In genomic region chr17:28747046-28747691, GRCh38 we compare ENCODE assay signal across 9 cellular contexts. TPM values are rescaled to one million over a fixed set of nuclear protein-coding genes. Genes with fewer than 3 reads are reported as not detected.
DNase-seq lines count a peak whose midpoint lies in the region; ATAC-seq, FAIRE-seq and TF ChIP-seq lines count a peak whose summit lies in the region.
"Had no signal": no experiment of that assay in that cellular context is flagged by ENCODE, and none has a peak within 500 bp of the region (broad histone marks: within the 10 kb centered on the region; RNA-seq: fewer than 3 reads in every experiment).

No MANE protein-coding gene starts in this region.

- in situ Hi-C loops in SK-MEL-5 (cut with HindIII; ENCODE audit: low pct_unique_long_range_greater_than_20kb, low sequenced_read_pairs) = no loop called here

- no peak for TF ChIP-seq CTCF in H9 (conservative IDR thresholded peaks at IDR 0.05)

- no peak overlapping the region for H2BK12ac ChIP-seq in H9 (ENCODE audit: insufficient read length, low read depth, low read length)

- H3K9ac ChIP-seq in H9 (ENCODE audit: extremely low read depth, insufficient read length, low read length) = no peak overlapping the region

- H2BK15ac ChIP-seq in H9 (ENCODE audit: low read depth, low read length) = no peak overlapping the region

- H3K79me2 ChIP-seq in H9 (ENCODE audit: insufficient read depth, low read length) = peaks cover 16% of the 10 kb centered on the region; the same call in 1 of the 2 replicates

- no peak overlapping the region for H4K5ac ChIP-seq in H9 (ENCODE audit: insufficient read length, low read depth, low read length)

- H4K20me1 ChIP-seq in H9 (ENCODE audit: control insufficient read depth, insufficient read depth, insufficient read length) = no peaks in the 10 kb centered on the region

- H4K8ac ChIP-seq in H9 (replicated peaks; ENCODE audit: insufficient read length, low read depth, low read length) = no peak overlapping the region

- H3K9me3 Mint-ChIP-seq in H9 = no peaks in the 10 kb centered on the region

- peaks cover 41 to 67% (median 43%) of the 10 kb centered on the region in 3 experiments; a peak in 6 of 7 replicates for H3K36me3 Mint-ChIP-seq in H9 (ENCODE audit: insufficient read depth in 1 of 3, low read depth in 3 of 3)

- no peak overlapping the region for H2AK5ac ChIP-seq in H9 (ENCODE audit: insufficient read length, low read length)

- peak overlapping the region in 1 of 2 experiments; percentile 93; a peak in 3 of 5 replicates for H3K4me3 Mint-ChIP-seq in H9

- H3K4ac ChIP-seq in H9 (ENCODE audit: low read depth, low read length) = no peak overlapping the region

- no peaks in the 10 kb centered on the region for H3K27me3 ChIP-seq in H9 (ENCODE audit: insufficient read depth, low read length)
- H3K27me3 ChIP-seq in small intestine (ENCODE audit: control insufficient read depth in 2 of 2, insufficient read depth in 2 of 2, low read length in 2 of 2) = no peaks in the 10 kb centered on the region

- no peak for FAIRE-seq in small intestine (lab: Jason Lieb, UNC)

- no peak overlapping the region for H3K27ac ChIP-seq in H9 (ENCODE audit: insufficient read length, low read depth, low read length)
- H3K27ac ChIP-seq in small intestine (ENCODE audit: low read depth in 1 of 2, low read length in 1 of 2) = peak overlapping the region; percentile 83 to 98

- H4K91ac ChIP-seq in H9 (ENCODE audit: insufficient read length, low read depth, low read length) = no peak overlapping the region

- no peak overlapping the region for H2BK20ac ChIP-seq in H9 (ENCODE audit: low read depth, low read length, poor library complexity, severe bottlenecking)

- peaks cover 17 to 34% of the 10 kb centered on the region in 2 experiments for H3K4me1 Mint-ChIP-seq in H9

- no CpG with 5 or more reads among the region's 7 CpGs for WGBS in H9 (ENCODE audit: extremely low coverage, insufficient read length, low lambda C conversion rate)
- WGBS in small intestine, 3 donors = 17 to 52% (median 31%) methylated on average over 7 of the region's 7 CpGs

- no peak overlapping the region for H2BK5ac ChIP-seq in H9 (ENCODE audit: insufficient read length, low read length)

- H3T11ph ChIP-seq in H9 (ENCODE audit: low read length) = no peak overlapping the region

- peak overlapping the region in 1 of 2 donors; percentile 26 for H3K4me3 ChIP-seq in small intestine (ENCODE audit: low read depth in 1 of 2, low read length in 2 of 2)

- no peak overlapping the region for H3K56ac ChIP-seq in H9 (ENCODE audit: insufficient read length, low read depth, low read length)

- ATAC-seq in HG03469 (IDR thresholded peaks at IDR 0.05; ENCODE audit: unreplicated experiment) = no peak
- ATAC-seq: left cardiac atrium had no signal

- H3K36me3 ChIP-seq in small intestine (ENCODE audit: control insufficient read depth in 2 of 2, insufficient read depth in 2 of 2, low read length in 2 of 2) = peaks cover 2 to 13% of the 10 kb centered on the region in 2 donors

- no peaks in the 10 kb centered on the region; the same call in none of the 2 replicates for H3K27me3 Mint-ChIP-seq in H9 (ENCODE audit: low read depth)

- peak overlapping the region in 2 of 3 experiments; percentile 79 to 90; a peak in 2 of 7 replicates for H3K27ac Mint-ChIP-seq in H9

- no peaks in the 10 kb centered on the region for H3K79me1 ChIP-seq in H9 (ENCODE audit: insufficient read depth, low read depth, low read length, poor library complexity, severe bottlenecking)

- no peak overlapping the region for H3K14ac ChIP-seq in H9 (ENCODE audit: insufficient read depth, low read length)

- H3K9me3 ChIP-seq in H9 (ENCODE audit: control insufficient read depth, low read depth, low read length) = no peaks in the 10 kb centered on the region
- no peaks in the 10 kb centered on the region for H3K9me3 ChIP-seq in small intestine (ENCODE audit: control insufficient read depth, low read depth)

- peak overlapping the region; percentile 84 for H3K4me2 ChIP-seq in H9 (ENCODE audit: insufficient read depth, insufficient read length, low read length)

- H2AFZ ChIP-seq in H9 (ENCODE audit: low read length) = no peak overlapping the region

- H3K23me2 ChIP-seq in H9 (ENCODE audit: insufficient read length, low read depth, low read length, poor library complexity, severe bottlenecking) = peaks cover 15% of the 10 kb centered on the region

- H3K23ac ChIP-seq in H9 (ENCODE audit: insufficient read length, low read depth, low read length) = no peak overlapping the region

- H3K4me1 ChIP-seq in H9 (ENCODE audit: insufficient read depth, low read length) = peaks cover 5% of the 10 kb centered on the region; the same call in 1 of the 2 replicates
- H3K4me1 ChIP-seq in small intestine (ENCODE audit: control insufficient read depth in 2 of 2, insufficient read depth in 1 of 2, low read depth in 1 of 2, low read length in 1 of 2) = peaks cover 0 to 7% of the 10 kb centered on the region in 2 donors

- H2BK120ac ChIP-seq in H9 (ENCODE audit: low read depth, low read length, poor library complexity, severe bottlenecking) = no peak overlapping the region

- DNase-seq in H9 = peak; percentile 52
- DNase-seq in SK-MEL-5 (ENCODE audit: low read depth, low spot score) = peak; percentile 72
- peak in 41 of 51 donors; percentile 23 to 91 (median 63) for DNase-seq in hypothalamus (lab: John Stamatoyannopoulos, UW)
- peak; percentile 88 for DNase-seq in small intestine
- DNase-seq in OCI-M1 (lab: John Stamatoyannopoulos, UW) = no peak
- DNase-seq in H4 (ENCODE audit: low spot score) = no peak
- no peak for DNase-seq in NAMALWA (ENCODE audit: low spot score)
- DNase-seq: left cardiac atrium had no signal

- H3K18ac ChIP-seq in H9 (ENCODE audit: insufficient read length, low read depth, low read length) = no peak overlapping the region

RNA-seq across cellular contexts. Expression of gene TRAF4, which starts 3.4 kb away (rescaled TPM):
- total RNA-seq in H9 (2021) = 227 and 237 TPM in 2 replicates
- total RNA-seq in SK-MEL-5 (2014; rRNA removed; shearing (Covaris generic)) = 72.8 and 76.2 TPM in 2 replicates
- polyA plus RNA-seq in SK-MEL-5 (2015; cell fraction: cytosol; rRNA removed) = 85.2 and 104 TPM in 2 replicates
- polyA plus RNA-seq in SK-MEL-5 (2015; cell fraction: nucleus; rRNA removed) = 421 and 497 TPM in 2 replicates
- polyA plus RNA-seq in small intestine = 100 to 1,000 TPM in 2 of 3 donors, 10 to 100 TPM in 1; 58.8 to 203 (median 165) TPM
- total RNA-seq in H4 (2014; rRNA removed; shearing (Covaris generic)) = 27.7 and 40.5 TPM in 2 replicates

RNA-seq across cellular contexts. Expression of gene NEK8, which starts 18.6 kb away (rescaled TPM):
- total RNA-seq in H9 (2021) = 16.6 and 18.8 TPM in 2 replicates
- total RNA-seq in SK-MEL-5 (2014; rRNA removed; shearing (Covaris generic)) = 1.8 and 2.1 TPM in 2 replicates
- 2.5 and 3.6 TPM in 2 replicates for polyA plus RNA-seq in SK-MEL-5 (2015; cell fraction: cytosol; rRNA removed)
- 13.5 and 18.8 TPM in 2 replicates for polyA plus RNA-seq in SK-MEL-5 (2015; cell fraction: nucleus; rRNA removed)
- polyA plus RNA-seq in small intestine = 1 to 10 TPM; 3.5 to 3.6 (median 3.6) TPM
- 1.4 and 3.1 TPM in 2 replicates for total RNA-seq in H4 (2014; rRNA removed; shearing (Covaris generic))

RNA-seq across cellular contexts. Expression of gene TLCD1, which starts 21.1 kb away (rescaled TPM):
- total RNA-seq in H9 (2021) = 46.4 and 50.7 TPM in 2 replicates
- 12.0 and 17.3 TPM in 2 replicates for total RNA-seq in SK-MEL-5 (2014; rRNA removed; shearing (Covaris generic))
- 29.7 and 35.3 TPM in 2 replicates for polyA plus RNA-seq in SK-MEL-5 (2015; cell fraction: cytosol; rRNA removed)
- 6.2 and 7.6 TPM in 2 replicates for polyA plus RNA-seq in SK-MEL-5 (2015; cell fraction: nucleus; rRNA removed)
- polyA plus RNA-seq in small intestine = 10 to 100 TPM; 10.7 to 21.3 (median 12.1) TPM
- 21.0 and 34.2 TPM in 2 replicates for total RNA-seq in H4 (2014; rRNA removed; shearing (Covaris generic))

RNA-seq across cellular contexts. Expression of gene RPL23A, which starts 27.4 kb away (rescaled TPM):
- 2,008 and 2,053 TPM in 2 replicates for total RNA-seq in H9 (2021)
- total RNA-seq in SK-MEL-5 (2014; rRNA removed; shearing (Covaris generic)) = 965 and 1,109 TPM in 2 replicates
- polyA plus RNA-seq in SK-MEL-5 (2015; cell fraction: cytosol; rRNA removed) = 260 and 377 TPM in 2 replicates
- 146 and 154 TPM in 2 replicates for polyA plus RNA-seq in SK-MEL-5 (2015; cell fraction: nucleus; rRNA removed)
- 1,000 to 10,000 TPM in 2 of 3 donors, 100 to 1,000 TPM in 1; 783 to 1,912 (median 1,402) TPM for polyA plus RNA-seq in small intestine
- total RNA-seq in H4 (2014; rRNA removed; shearing (Covaris generic)) = 957 and 967 TPM in 2 replicates

RNA-seq across cellular contexts. Expression of gene RAB34, which starts 29.5 kb away (rescaled TPM):
- 189 and 190 TPM in 2 replicates for total RNA-seq in H9 (2021)
- 89.9 and 93.4 TPM in 2 replicates for total RNA-seq in SK-MEL-5 (2014; rRNA removed; shearing (Covaris generic))
- 91.3 and 123 TPM in 2 replicates for polyA plus RNA-seq in SK-MEL-5 (2015; cell fraction: cytosol; rRNA removed)
- polyA plus RNA-seq in SK-MEL-5 (2015; cell fraction: nucleus; rRNA removed) = 159 and 165 TPM in 2 replicates
- 10 to 100 TPM in 2 of 3 donors, 1 to 10 TPM in 1; 4.2 to 33.5 (median 31.0) TPM for polyA plus RNA-seq in small intestine
- total RNA-seq in H4 (2014; rRNA removed; shearing (Covaris generic)) = 233 and 275 TPM in 2 replicates

Comparison
In these comparisons a context has a peak if more than half of its experiments do, and no peak if none do; other contexts are left out.
1. DNase-seq: peak in H9 (single experiment), SK-MEL-5 (single experiment), hypothalamus (41 of 51) and small intestine (single experiment); none in OCI-M1 (single experiment), H4 (single experiment) and NAMALWA (single experiment).